In genomic region chr7:138267934-138268333, GRCh38 we compare ENCODE assay signal across 26 cellular contexts.
"Had no signal": no experiment of that assay in that cellular context is flagged by ENCODE, and none has a peak within 500 bp of the region (broad histone marks: within the 10 kb centered on the region; RNA-seq: fewer than 3 reads in every experiment).

No MANE protein-coding gene starts in this region.

- DNase-seq: activated B cell treated with CpG ODN at 0.5 μM for 24 hours; activated CD4-positive, alpha-beta T cell treated with anti-CD3 and anti-CD28 coated beads for 1 hour; activated CD4-positive, alpha-beta T cell treated with anti-CD3 and anti-CD28 coated beads, Interleukin-2, amount 10 ng/mL, durations not matched to agents 24 days and 14 days; activated CD4-positive, alpha-beta T cell treated with anti-CD3 and anti-CD28 coated beads, Interleukin-2, amount 50 U/mL, for 48 hours; activated CD8-positive, alpha-beta memory T cell treated with anti-CD3 and anti-CD28 coated beads, Interleukin-2, amount 10 ng/mL, durations not matched to agents 7 days and 5 days; activated effector memory CD4-positive, alpha-beta T cell treated with Interleukin-2 at 50 U/mL for 16 hours; activated naive CD4-positive, alpha-beta T cell; activated T-cell treated with anti-CD3 and anti-CD28 coated beads, Interleukin-2, amount 50 U/mL, for 24 hours; amygdala; KG1; NCI-H1092; NCI-H1417; NCI-H1930; NCI-H510A treated with DMSO at 0.1 percent for 48 hours; Peyer's patch; SHP77; T-helper 9 cell had no signal

- ATAC-seq: activated CD8-positive, alpha-beta memory T cell treated with anti-CD3 and anti-CD28 coated beads, Interleukin-2, amount 10 ng/mL, durations not matched to agents 7 days and 5 days; SK-N-SH treated with all-trans-retinoic acid at 6 μM for 48 hours had no signal

- H3K36me3 ChIP-seq: Peyer's patch, SJSA1 had no signal

- H3K27ac ChIP-seq: Peyer's patch, RWPE1, SJSA1 had no signal

- H3K27ac Mint-ChIP-seq: activated B cell treated with CpG ODN at 0.5 μM for 24 hours; activated CD4-positive, alpha-beta T cell treated with anti-CD3 and anti-CD28 coated beads, Interleukin-2, amount 10 ng/mL, durations not matched to agents 24 days and 14 days; activated CD8-positive, alpha-beta memory T cell treated with anti-CD3 and anti-CD28 coated beads, Interleukin-2, amount 10 ng/mL, durations not matched to agents 7 days and 5 days; activated naive CD8-positive, alpha-beta T cell; activated T-cell treated with anti-CD3 and anti-CD28 coated beads, Interleukin-2, amount 50 U/mL, for 24 hours; activated T-helper 1 cell treated with anti-CD3 and anti-CD28 coated beads, Interleukin-12 subunit alpha, Interleukin-12 subunit beta, Interleukin-2, Interleukin-4 antibody, amounts not matched to agents 30 ng/mL and 10 ng/mL and 1 ng/mL, durations not matched to agents 14 hours and 24 hours and 36 hours; brain; T-helper 1 cell treated with Interleukin-12 subunit alpha and Interleukin-12 subunit beta and Interleukin-4 antibody, amounts not matched to agents 30 μg/mL and 1 μg/mL, for 36 hours had no signal

- H3K4me1 ChIP-seq: Peyer's patch, SJSA1 had no signal

- H3K4me1 Mint-ChIP-seq: activated B cell treated with CpG ODN at 0.5 μM for 24 hours; activated CD4-positive, alpha-beta T cell treated with anti-CD3 and anti-CD28 coated beads, Interleukin-2, amount 10 ng/mL, durations not matched to agents 24 days and 14 days; activated CD8-positive, alpha-beta memory T cell treated with anti-CD3 and anti-CD28 coated beads, Interleukin-2, amount 10 ng/mL, durations not matched to agents 7 days and 5 days; brain; central memory CD8-positive, alpha-beta T cell had no signal

- FAIRE-seq: astrocyte had no signal

- H3K9me3 ChIP-seq: Peyer's patch, SJSA1 had no signal

- H3K27me3 Mint-ChIP-seq: activated B cell treated with CpG ODN at 0.5 μM for 24 hours; activated CD4-positive, alpha-beta T cell treated with anti-CD3 and anti-CD28 coated beads, Interleukin-2, amount 10 ng/mL, durations not matched to agents 24 days and 14 days; activated CD8-positive, alpha-beta memory T cell treated with anti-CD3 and anti-CD28 coated beads, Interleukin-2, amount 10 ng/mL, durations not matched to agents 7 days and 5 days had no signal

- H3K4me3 ChIP-seq: Peyer's patch, SJSA1 had no signal

- H3K4me3 Mint-ChIP-seq: activated B cell treated with CpG ODN at 0.5 μM for 24 hours; activated CD4-positive, alpha-beta T cell treated with anti-CD3 and anti-CD28 coated beads, Interleukin-2, amount 10 ng/mL, durations not matched to agents 24 days and 14 days; activated CD8-positive, alpha-beta memory T cell treated with anti-CD3 and anti-CD28 coated beads, Interleukin-2, amount 10 ng/mL, durations not matched to agents 7 days and 5 days; activated naive CD8-positive, alpha-beta T cell; activated T-cell treated with anti-CD3 and anti-CD28 coated beads, Interleukin-2, amount 50 U/mL, for 24 hours; activated T-helper 1 cell treated with anti-CD3 and anti-CD28 coated beads, Interleukin-12 subunit alpha, Interleukin-12 subunit beta, Interleukin-2, Interleukin-4 antibody, amounts not matched to agents 30 ng/mL and 10 ng/mL and 1 ng/mL, durations not matched to agents 14 hours and 24 hours and 36 hours; brain; central memory CD8-positive, alpha-beta T cell; T-helper 1 cell treated with Interleukin-12 subunit alpha and Interleukin-12 subunit beta and Interleukin-4 antibody, amounts not matched to agents 30 μg/mL and 1 μg/mL, for 36 hours had no signal

- H3K27me3 ChIP-seq: Peyer's patch, SJSA1 had no signal

- H3K9me3 Mint-ChIP-seq: activated B cell treated with CpG ODN at 0.5 μM for 24 hours; activated CD4-positive, alpha-beta T cell treated with anti-CD3 and anti-CD28 coated beads, Interleukin-2, amount 10 ng/mL, durations not matched to agents 24 days and 14 days; activated T-cell treated with anti-CD3 and anti-CD28 coated beads, Interleukin-2, amount 50 U/mL, for 24 hours; activated T-helper 1 cell treated with anti-CD3 and anti-CD28 coated beads, Interleukin-12 subunit alpha, Interleukin-12 subunit beta, Interleukin-2, Interleukin-4 antibody, amounts not matched to agents 30 ng/mL and 10 ng/mL and 1 ng/mL, durations not matched to agents 14 hours and 24 hours and 36 hours; central memory CD8-positive, alpha-beta T cell; T-helper 1 cell treated with Interleukin-12 subunit alpha and Interleukin-12 subunit beta and Interleukin-4 antibody, amounts not matched to agents 30 μg/mL and 1 μg/mL, for 36 hours had no signal
